In the genomic region with DNA sequence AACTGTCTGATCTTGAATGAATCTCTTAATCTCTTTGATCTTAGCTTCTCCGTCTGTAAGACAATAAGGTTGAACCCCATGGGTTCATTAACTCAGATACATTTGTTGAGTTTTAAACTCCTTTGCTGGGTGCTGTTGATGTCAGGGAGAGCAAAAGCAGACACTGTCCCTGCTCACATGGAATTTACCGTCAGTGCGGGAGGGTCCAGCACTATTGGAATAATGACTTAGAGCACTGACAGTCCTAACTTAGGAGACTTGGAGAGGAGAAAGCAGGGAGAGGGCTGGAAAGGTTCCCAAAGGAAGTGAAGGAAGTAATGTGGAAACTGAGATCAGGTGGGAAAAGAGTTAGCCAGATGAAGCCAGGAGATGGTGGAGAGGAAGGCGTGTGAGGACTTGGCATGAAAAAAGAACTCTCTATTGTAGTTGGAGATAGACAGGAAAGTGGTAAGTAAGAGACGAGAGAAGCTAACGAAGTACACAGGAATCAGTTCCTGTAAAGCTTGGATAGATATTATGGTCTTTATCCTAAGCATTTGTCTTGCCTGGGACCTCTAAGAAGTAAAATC, we compare ENCODE assay signal across 19 cellular contexts.
"Had no signal": no experiment of that assay in that cellular context is flagged by ENCODE, and none has a peak within 500 bp of the region (broad histone marks: within the 10 kb centered on the region; RNA-seq: fewer than 3 reads in every experiment).

No MANE protein-coding gene starts in this region.

- ATAC-seq: gastrocnemius medialis; mucosa of descending colon; naive thymus-derived CD8-positive, alpha-beta T cell; stimulated activated naive CD8-positive, alpha-beta T cell treated with anti-CD3 and anti-CD28 coated beads, Interleukin-15, Interleukin-2, amounts not matched to agents 100 U/mL and 50 U/mL, for 24 hours; upper lobe of right lung had no signal

- H3K27me3 ChIP-seq: gastrocnemius medialis, neutrophil, upper lobe of right lung, vagina had no signal

- H3K4me1 ChIP-seq: tibial artery had no signal

- H3K4me3 ChIP-seq: gastrocnemius medialis, left ventricle myocardium inferior, lung, mucosa of descending colon, smooth muscle cell, tibial artery, upper lobe of right lung, vagina had no signal

- H3K27ac ChIP-seq: gastrocnemius medialis, left ventricle myocardium inferior, neutrophil, tibial artery, upper lobe of right lung, vagina had no signal

- H3K36me3 ChIP-seq: gastrocnemius medialis, left ventricle myocardium inferior, neutrophil, tibial artery, upper lobe of right lung, vagina had no signal

- H3K9me3 ChIP-seq: gastrocnemius medialis, left ventricle myocardium inferior, mucosa of descending colon, neutrophil, tibial artery, upper lobe of right lung, vagina had no signal

- DNase-seq: cerebellar nuclear complex; endodermal cell; gastrocnemius medialis; immature natural killer cell; kidney; left cardiac atrium; left ventricle myocardium inferior; mucosa of descending colon; naive thymus-derived CD8-positive, alpha-beta T cell; posterior cingulate gyrus; right cardiac atrium; stimulated activated CD4-positive, alpha-beta T cell treated with anti-CD3 and anti-CD28 coated beads, Interleukin-2, amount 100 ng/mL, for 48 hours; stimulated activated naive CD8-positive, alpha-beta T cell treated with anti-CD3 and anti-CD28 coated beads, Interleukin-15, Interleukin-2, amounts not matched to agents 100 U/mL and 50 U/mL, for 24 hours; tibial artery; upper lobe of right lung had no signal

- H3K4me2 ChIP-seq: smooth muscle cell had no signal
